In genomic region chr15:68578960-68579935, GRCh38 we compare ENCODE assay signal across 1 cellular context.
TF ChIP-seq lines count a peak whose summit lies in the region.

A gene with protein sequence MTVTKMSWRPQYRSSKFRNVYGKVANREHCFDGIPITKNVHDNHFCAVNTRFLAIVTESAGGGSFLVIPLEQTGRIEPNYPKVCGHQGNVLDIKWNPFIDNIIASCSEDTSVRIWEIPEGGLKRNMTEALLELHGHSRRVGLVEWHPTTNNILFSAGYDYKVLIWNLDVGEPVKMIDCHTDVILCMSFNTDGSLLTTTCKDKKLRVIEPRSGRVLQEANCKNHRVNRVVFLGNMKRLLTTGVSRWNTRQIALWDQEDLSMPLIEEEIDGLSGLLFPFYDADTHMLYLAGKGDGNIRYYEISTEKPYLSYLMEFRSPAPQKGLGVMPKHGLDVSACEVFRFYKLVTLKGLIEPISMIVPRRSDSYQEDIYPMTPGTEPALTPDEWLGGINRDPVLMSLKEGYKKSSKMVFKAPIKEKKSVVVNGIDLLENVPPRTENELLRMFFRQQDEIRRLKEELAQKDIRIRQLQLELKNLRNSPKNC (plus strand): TSS chr15:68578993. CDS start chr15:68579263, 270 bp downstream.

TF ChIP-seq in WTC11, 78 proteins besides CTCF, POLR2A, EP300 and RAD21 (continued from another document):
- TF ChIP-seq ZNF532 (CRISPR knock-in tag; IDR thresholded peaks at IDR 0.05; ENCODE audit: borderline replicate concordance) (no peak), E2F5 (CRISPR knock-in tag; IDR thresholded peaks at IDR 0.05) (peak; percentile 64; the same call in 1 of the 2 replicates), NFATC4 (CRISPR knock-in tag; IDR thresholded peaks at IDR 0.05) (no peak), KAT7 (CRISPR knock-in tag; IDR thresholded peaks at IDR 0.05; ENCODE audit: borderline replicate concordance) (peak; percentile 56; the same call in 1 of the 2 replicates), ZBTB43 (CRISPR knock-in tag; IDR thresholded peaks at IDR 0.05) (peak; percentile 63; the same call in 1 of the 2 replicates), ZNF423 (CRISPR knock-in tag; IDR thresholded peaks at IDR 0.05) (peak; percentile 94)
- TF ChIP-seq, protein P1, sequence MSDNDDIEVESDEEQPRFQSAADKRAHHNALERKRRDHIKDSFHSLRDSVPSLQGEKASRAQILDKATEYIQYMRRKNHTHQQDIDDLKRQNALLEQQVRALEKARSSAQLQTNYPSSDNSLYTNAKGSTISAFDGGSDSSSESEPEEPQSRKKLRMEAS (CRISPR knock-in tag; IDR thresholded peaks at IDR 0.05) = no peak
- TF ChIP-seq, protein P2, sequence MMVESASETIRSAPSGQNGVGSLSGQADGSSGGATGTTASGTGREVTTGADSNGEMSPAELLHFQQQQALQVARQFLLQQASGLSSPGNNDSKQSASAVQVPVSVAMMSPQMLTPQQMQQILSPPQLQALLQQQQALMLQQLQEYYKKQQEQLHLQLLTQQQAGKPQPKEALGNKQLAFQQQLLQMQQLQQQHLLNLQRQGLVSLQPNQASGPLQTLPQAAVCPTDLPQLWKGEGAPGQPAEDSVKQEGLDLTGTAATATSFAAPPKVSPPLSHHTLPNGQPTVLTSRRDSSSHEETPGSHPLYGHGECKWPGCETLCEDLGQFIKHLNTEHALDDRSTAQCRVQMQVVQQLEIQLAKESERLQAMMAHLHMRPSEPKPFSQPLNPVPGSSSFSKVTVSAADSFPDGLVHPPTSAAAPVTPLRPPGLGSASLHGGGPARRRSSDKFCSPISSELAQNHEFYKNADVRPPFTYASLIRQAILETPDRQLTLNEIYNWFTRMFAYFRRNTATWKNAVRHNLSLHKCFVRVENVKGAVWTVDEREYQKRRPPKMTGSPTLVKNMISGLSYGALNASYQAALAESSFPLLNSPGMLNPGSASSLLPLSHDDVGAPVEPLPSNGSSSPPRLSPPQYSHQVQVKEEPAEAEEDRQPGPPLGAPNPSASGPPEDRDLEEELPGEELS (CRISPR knock-in tag; IDR thresholded peaks at IDR 0.05) = no peak
- TF ChIP-seq, protein P3, sequence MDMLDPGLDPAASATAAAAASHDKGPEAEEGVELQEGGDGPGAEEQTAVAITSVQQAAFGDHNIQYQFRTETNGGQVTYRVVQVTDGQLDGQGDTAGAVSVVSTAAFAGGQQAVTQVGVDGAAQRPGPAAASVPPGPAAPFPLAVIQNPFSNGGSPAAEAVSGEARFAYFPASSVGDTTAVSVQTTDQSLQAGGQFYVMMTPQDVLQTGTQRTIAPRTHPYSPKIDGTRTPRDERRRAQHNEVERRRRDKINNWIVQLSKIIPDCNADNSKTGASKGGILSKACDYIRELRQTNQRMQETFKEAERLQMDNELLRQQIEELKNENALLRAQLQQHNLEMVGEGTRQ (CRISPR knock-in tag; IDR thresholded peaks at IDR 0.05) = no peak
TF ChIP-seq in WTC11: peak in this region for 5.
